In genomic region chr2:205091411-205091810, GRCh38 we compare ENCODE assay signal across 28 cellular contexts.
"Had no signal": no experiment of that assay in that cellular context is flagged by ENCODE, and none has a peak within 500 bp of the region (broad histone marks: within the 10 kb centered on the region; RNA-seq: fewer than 3 reads in every experiment).

No MANE protein-coding gene starts in this region.

- H3K4me1 ChIP-seq: neural progenitor cell, pancreas, prostate gland, right lobe of liver, stomach, upper lobe of left lung, vagina had no signal

- ATAC-seq: natural killer cell; pancreas; right lobe of liver; stimulated activated effector memory CD8-positive, alpha-beta T cell treated with anti-CD3 and anti-CD28 coated beads, Interleukin-12 subunit alpha, Interleukin-12 subunit beta, amount 100 ng/mL, for 72 hours; stimulated activated naive B cell treated with anti-CD40 and anti-IgM and Interleukin-4, amounts not matched to agents 10 μg/mL and 1 μg/mL and 100 μg/mL, for 72 hours had no signal

- H3K27ac Mint-ChIP-seq: naive B cell; natural killer cell; nephron; neural progenitor cell; stimulated activated effector memory CD8-positive, alpha-beta T cell treated with anti-CD3 and anti-CD28 coated beads, Interleukin-12 subunit alpha, Interleukin-12 subunit beta, amount 100 ng/mL, for 72 hours; stimulated activated naive B cell treated with anti-CD40 and anti-IgM and Interleukin-4, amounts not matched to agents 10 μg/mL and 1 μg/mL and 100 μg/mL, for 72 hours; stimulated activated naive CD8-positive, alpha-beta T cell treated with anti-CD3 and anti-CD28 coated beads, Interleukin-15, Interleukin-2, amounts not matched to agents 100 ng/mL and 50 ng/mL, for 24 hours had no signal

- H3K4me3 ChIP-seq: neural progenitor cell, pancreas, prostate gland, right atrium auricular region, right lobe of liver, sigmoid colon, stomach, thoracic aorta, thyroid gland, tibial nerve, upper lobe of left lung, vagina had no signal

- H3K9me3 ChIP-seq: neutrophil, pancreas, prostate gland, right atrium auricular region, right lobe of liver, sigmoid colon, stomach, thoracic aorta, thyroid gland, tibial nerve, upper lobe of left lung, vagina had no signal

- H3K9ac ChIP-seq: neural progenitor cell had no signal

- H3K27ac ChIP-seq: neural progenitor cell, neutrophil, pancreas, prostate gland, right atrium auricular region, right lobe of liver, sigmoid colon, stomach, thoracic aorta, thyroid gland, tibial nerve, upper lobe of left lung, vagina had no signal

- H3K36me3 ChIP-seq: neural progenitor cell, neutrophil, pancreas, prostate gland, right atrium auricular region, right lobe of liver, sigmoid colon, stomach, thoracic aorta, thyroid gland, tibial nerve, upper lobe of left lung, vagina had no signal

- H3K4me1 Mint-ChIP-seq: naive B cell; natural killer cell; nephron; neural progenitor cell; stimulated activated effector memory CD8-positive, alpha-beta T cell treated with anti-CD3 and anti-CD28 coated beads, Interleukin-12 subunit alpha, Interleukin-12 subunit beta, amount 100 ng/mL, for 72 hours; stimulated activated naive B cell treated with anti-CD40 and anti-IgM and Interleukin-4, amounts not matched to agents 10 μg/mL and 1 μg/mL and 100 μg/mL, for 72 hours had no signal

- H3K27me3 Mint-ChIP-seq: stimulated activated naive B cell treated with anti-CD40 and anti-IgM and Interleukin-4, amounts not matched to agents 10 μg/mL and 1 μg/mL and 100 μg/mL, for 72 hours; stimulated activated naive CD8-positive, alpha-beta T cell treated with anti-CD3 and anti-CD28 coated beads, Interleukin-15, Interleukin-2, amounts not matched to agents 100 ng/mL and 50 ng/mL, for 24 hours had no signal

- DNase-seq: naive B cell; natural killer cell; nucleus accumbens; pancreas; retina; right lobe of liver; sigmoid colon; small intestine; stimulated activated CD4-positive, alpha-beta T cell treated with anti-CD3 and anti-CD28 coated beads, Interleukin-15, amount 100 ng/mL, for 24 hours; stimulated activated CD4-positive, alpha-beta T cell treated with anti-CD3 and anti-CD28 coated beads, Interleukin-2, amount 100 ng/mL, for 24 hours; stimulated activated CD4-positive, alpha-beta T cell treated with anti-CD3 and anti-CD28 coated beads, Interleukin-2, amount 100 ng/mL, for 48 hours; stimulated activated CD4-positive, alpha-beta T cell treated with anti-CD3 and anti-CD28 coated beads, Interleukin-4, amount 100 ng/mL, for 24 hours; stimulated activated naive B cell treated with anti-CD40 and anti-IgM and Interleukin-4, amounts not matched to agents 10 μg/mL and 1 μg/mL and 100 μg/mL, for 72 hours; stimulated activated naive CD4-positive, alpha-beta T cell treated with Interleukin-2 at 50 U/mL for 16 hours; stomach; thyroid gland; trophoblast cell; upper lobe of left lung had no signal

- H2AFZ ChIP-seq: neural progenitor cell had no signal

- H3K4me2 ChIP-seq: neural progenitor cell had no signal

- H3K4me3 Mint-ChIP-seq: naive B cell; natural killer cell; nephron; neural progenitor cell; stimulated activated effector memory CD8-positive, alpha-beta T cell treated with anti-CD3 and anti-CD28 coated beads, Interleukin-12 subunit alpha, Interleukin-12 subunit beta, amount 100 ng/mL, for 72 hours; stimulated activated naive B cell treated with anti-CD40 and anti-IgM and Interleukin-4, amounts not matched to agents 10 μg/mL and 1 μg/mL and 100 μg/mL, for 72 hours; stimulated activated naive CD8-positive, alpha-beta T cell treated with anti-CD3 and anti-CD28 coated beads, Interleukin-15, Interleukin-2, amounts not matched to agents 100 ng/mL and 50 ng/mL, for 24 hours had no signal

- H3K36me3 Mint-ChIP-seq: naive B cell; natural killer cell; neural progenitor cell; stimulated activated effector memory CD8-positive, alpha-beta T cell treated with anti-CD3 and anti-CD28 coated beads, Interleukin-12 subunit alpha, Interleukin-12 subunit beta, amount 100 ng/mL, for 72 hours; stimulated activated naive B cell treated with anti-CD40 and anti-IgM and Interleukin-4, amounts not matched to agents 10 μg/mL and 1 μg/mL and 100 μg/mL, for 72 hours had no signal

- H3K27me3 ChIP-seq: neural progenitor cell, neutrophil, pancreas, right atrium auricular region, right lobe of liver, sigmoid colon, stomach, thyroid gland, tibial nerve, upper lobe of left lung, vagina had no signal

- H3K9me3 Mint-ChIP-seq: natural killer cell; nephron; neural progenitor cell; stimulated activated naive CD8-positive, alpha-beta T cell treated with anti-CD3 and anti-CD28 coated beads, Interleukin-15, Interleukin-2, amounts not matched to agents 100 ng/mL and 50 ng/mL, for 24 hours had no signal
